8 cellular contexts compared by ENCODE assay signal in the genomic region with DNA sequence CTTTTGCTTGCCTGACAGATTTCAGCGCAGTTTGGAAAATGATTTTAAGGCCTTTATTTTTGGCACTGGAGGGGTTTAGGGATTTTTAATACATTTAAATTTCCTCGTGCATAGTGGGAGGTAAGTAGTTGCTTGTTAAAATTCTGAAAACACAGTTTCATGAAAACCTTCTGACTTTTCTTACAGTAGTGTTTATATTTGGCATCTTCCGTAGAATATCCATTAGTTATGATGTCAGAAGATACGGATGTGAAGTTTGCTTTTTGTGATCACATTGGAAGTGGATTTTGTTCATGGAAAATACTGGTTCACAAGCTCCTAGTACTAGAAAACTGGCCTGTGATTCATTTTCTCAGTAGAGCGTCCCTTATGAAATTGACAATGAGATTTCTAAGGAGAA. TPM values are rescaled to one million over a fixed set of nuclear protein-coding genes. Genes with fewer than 3 reads are reported as not detected.
A peak's percentile ranks its signal among the peaks of the same experiment; 100 is the strongest.
DNase-seq lines count a peak whose midpoint lies in the region; ATAC-seq and TF ChIP-seq lines count a peak whose summit lies in the region.

No MANE protein-coding gene starts in this region.

- ATAC-seq in HG02678 (IDR thresholded peaks at IDR 0.05; ENCODE audit: unreplicated experiment), result no peak
- ATAC-seq in left lobe of liver, result no peak

- H3K4me3 ChIP-seq in breast epithelium, result peak overlapping the region; percentile 75 to 90 (median 84)
- H3K4me3 ChIP-seq in muscle layer of colon (ENCODE audit: low read depth in 1 of 2, low read length in 2 of 2), result peak overlapping the region in 1 of 2 donors; percentile 85

- H3K27me3 Mint-ChIP-seq in HFFc6 (ENCODE audit: insufficient read depth), result no peaks in the 10 kb centered on the region; the same call in 1 of the 2 replicates

- DNase-seq in HFFc6 (no peak), breast epithelium (ENCODE audit: low spot score in 2 of 2) (no peak), posterior vena cava (ENCODE audit: low spot score) (no peak), left lobe of liver (ENCODE audit: low spot score) (no peak), NCI-H526 (lab: John Stamatoyannopoulos, UW) (no peak)

- peaks cover 4% of the 10 kb centered on the region; the same call in 1 of the 2 replicates for H3K36me3 Mint-ChIP-seq in HFFc6 (ENCODE audit: low read depth)

- peak overlapping the region; percentile 92 for H3K27ac Mint-ChIP-seq in HFFc6

- H3K4me1 ChIP-seq in breast epithelium (no peaks in the 10 kb centered on the region), muscle layer of colon (ENCODE audit: insufficient read depth, low read length) (peaks cover 5% of the 10 kb centered on the region)

- H3K9me3 Mint-ChIP-seq in HFFc6, result no peaks in the 10 kb centered on the region

- H3K27me3 ChIP-seq in breast epithelium (no peaks in the 10 kb centered on the region), muscle layer of colon (ENCODE audit: control insufficient read depth in 1 of 2, insufficient read depth in 2 of 2, low read length in 2 of 2) (no peaks in the 10 kb centered on the region)

- intact Hi-C loops in breast epithelium (cut with DNase I; ENCODE audit: low total_unique reads), result no loop called here
- intact Hi-C loops in posterior vena cava (cut with DNase I), result no loop called here

- H3K36me3 ChIP-seq in breast epithelium (no peaks in the 10 kb centered on the region), muscle layer of colon (ENCODE audit: insufficient read depth, low read length) (no peaks in the 10 kb centered on the region)

- H3K4me3 Mint-ChIP-seq in HFFc6, result peak overlapping the region; percentile 100

- H3K27ac ChIP-seq in 22Rv1, result peak overlapping the region; percentile 94
- no peak overlapping the region for H3K27ac ChIP-seq in breast epithelium
- no peak overlapping the region for H3K27ac ChIP-seq in muscle layer of colon (ENCODE audit: low read depth, low read length)

- TF ChIP-seq CTCF in 22Rv1 (IDR thresholded peaks at IDR 0.05) (no peak), HFFc6 (IDR thresholded peaks at IDR 0.05) (no peak), breast epithelium (IDR thresholded peaks at IDR 0.05) (no peak)

- no peak for TF ChIP-seq POLR2A in breast epithelium (IDR thresholded peaks at IDR 0.05)

- H3K9me3 ChIP-seq in breast epithelium, result no peaks in the 10 kb centered on the region
- no peaks in the 10 kb centered on the region for H3K9me3 ChIP-seq in muscle layer of colon (ENCODE audit: low read length)

- H3K4me1 Mint-ChIP-seq in HFFc6 (ENCODE audit: low read depth), result peaks cover 21% of the 10 kb centered on the region

- H3K9ac ChIP-seq in muscle layer of colon (ENCODE audit: low read length), result peak overlapping the region; percentile 66

RNA-seq across cellular contexts. Expression of a gene that starts 1.3 kb away (rescaled TPM):
- total RNA-seq in HFFc6 (2021; fragmentation: NEBNext Ultra II Directional; extraction: Animal tissue kit (Norgen Biotek cat#: 25700)), result 10 to 100 TPM; 14.5 to 16.9 (median 16.0) TPM
- total RNA-seq in breast epithelium (10 to 100 TPM; 41.3 to 83.7 (median 49.5) TPM), posterior vena cava (10 to 100 TPM; 32.9 to 41.4 TPM), left lobe of liver (17.0 TPM)
